In genomic region chr1:6180215-6180577, GRCh38 we compare ENCODE assay signal across 2 cellular contexts.
TF ChIP-seq lines count a peak whose summit lies in the region.

TSS of gene CHD5 (minus strand) at chr1:6180321. CDS start at chr1:6180023, 298 bp downstream.

TF ChIP-seq in HCT116, 20 proteins besides CTCF, POLR2A, EP300 and RAD21 (continued from another document):
- no peak for TF ChIP-seq SIN3A (IDR thresholded peaks at IDR 0.05; ENCODE audit: low read depth)
- TF ChIP-seq ZFX (IDR thresholded peaks at IDR 0.05) = no peak
- TF ChIP-seq ELF1 (IDR thresholded peaks at IDR 0.05; ENCODE audit: borderline replicate concordance, low read depth) = no peak
- no peak for TF ChIP-seq ZNF274 (IDR thresholded peaks at IDR 0.05; ENCODE audit: low read depth, low read length)
- TF ChIP-seq MAX (IDR thresholded peaks at IDR 0.05) = no peak
- no peak for TF ChIP-seq FOSL1 (IDR thresholded peaks at IDR 0.05; ENCODE audit: low read depth)
- TF ChIP-seq ATF3 (IDR thresholded peaks at IDR 0.05) = no peak
- no peak for TF ChIP-seq REST (IDR thresholded peaks at IDR 0.05; ENCODE audit: low read depth)
- no peak for TF ChIP-seq EGR1 (IDR thresholded peaks at IDR 0.05; ENCODE audit: low read depth)

TF ChIP-seq in neural cell, 6 proteins besides CTCF, POLR2A, EP300 and RAD21 (continued from another document):
- no peak for TF ChIP-seq REST (IDR thresholded peaks at IDR 0.05; ENCODE audit: borderline replicate concordance)
